25 cellular contexts compared by ENCODE assay signal in the genomic region with DNA sequence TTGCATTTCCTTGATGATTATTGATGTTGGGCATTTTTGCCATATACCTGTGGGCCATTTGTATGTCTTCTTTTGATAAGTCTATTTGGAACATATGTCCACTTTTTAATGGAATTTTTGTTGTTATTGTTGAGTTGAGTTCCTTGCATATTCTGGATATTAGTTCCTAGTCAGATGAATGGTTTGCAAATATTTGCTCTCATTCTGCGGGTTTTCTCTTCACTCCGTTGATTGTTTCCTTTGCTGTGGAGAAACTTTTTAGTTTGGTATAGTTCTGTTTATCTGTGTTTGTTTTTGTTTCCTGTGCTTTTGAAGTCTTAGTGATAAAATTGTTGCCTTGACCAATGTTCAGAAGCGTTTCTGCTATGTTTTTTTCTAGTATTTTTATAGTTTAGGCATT.
"Had no signal": no experiment of that assay in that cellular context is flagged by ENCODE, and none has a peak within 500 bp of the region (broad histone marks: within the 10 kb centered on the region; RNA-seq: fewer than 3 reads in every experiment).

No MANE protein-coding gene starts in this region.

- DNase-seq: stimulated activated CD4-positive, alpha-beta T cell treated with anti-CD3 and anti-CD28 coated beads, Interleukin-2, amount 100 ng/mL, for 48 hours; stimulated activated CD4-positive, alpha-beta T cell treated with anti-CD3 and anti-CD28 coated beads, Interleukin-4, amount 100 ng/mL, for 1 hour; stimulated activated CD4-positive, alpha-beta T cell treated with anti-CD3 and anti-CD28 coated beads, Interleukin-4, amount 100 ng/mL, for 24 hours; stimulated activated CD4-positive, alpha-beta T cell treated with anti-CD3 and anti-CD28 coated beads, Interleukin-4, amount 100 ng/mL, for 4 hours; stimulated activated CD8-positive, alpha-beta memory T cell treated with anti-CD3 and anti-CD28 coated beads, Interleukin-4, amount 100 ng/mL, for 48 hours; stimulated activated naive B cell treated with anti-CD40 and anti-IgM and Interleukin-4, amounts not matched to agents 10 μg/mL and 1 μg/mL and 100 μg/mL, for 72 hours; stimulated activated naive CD4-positive, alpha-beta T cell; stimulated activated naive CD4-positive, alpha-beta T cell treated with Interleukin-2 at 50 U/mL for 16 hours; stimulated activated naive CD8-positive, alpha-beta T cell treated with anti-CD3 and anti-CD28 coated beads, Interleukin-15, amount 100 ng/mL, for 72 hours; stimulated activated naive CD8-positive, alpha-beta T cell treated with anti-CD3 and anti-CD28 coated beads, Interleukin-15, Interleukin-2, amounts not matched to agents 100 U/mL and 50 U/mL, for 24 hours; stomach; substantia nigra; testis; thyroid gland; tibial artery; transverse colon; upper lobe of left lung; upper lobe of right lung; uterus had no signal

- H3K27me3 ChIP-seq: stomach, suprapubic skin, testis, thyroid gland, tibial artery, tibial nerve, transverse colon, upper lobe of left lung, upper lobe of right lung, uterus, vagina had no signal

- ATAC-seq: stimulated activated effector memory CD8-positive, alpha-beta T cell treated with anti-CD3 and anti-CD28 coated beads, Interleukin-12 subunit alpha, Interleukin-12 subunit beta, amount 100 ng/mL, for 72 hours; stimulated activated memory B cell treated with anti-CD40 and anti-IgM and Interleukin-4, amounts not matched to agents 10 μg/mL and 1 μg/mL and 100 μg/mL, for 72 hours; stimulated activated naive B cell treated with anti-CD40 and anti-IgM and Interleukin-4, amounts not matched to agents 10 μg/mL and 1 μg/mL and 100 μg/mL, for 72 hours; stimulated activated naive CD8-positive, alpha-beta T cell treated with anti-CD3 and anti-CD28 coated beads, Interleukin-15, amount 100 ng/mL, for 72 hours; stimulated activated naive CD8-positive, alpha-beta T cell treated with anti-CD3 and anti-CD28 coated beads, Interleukin-15, Interleukin-2, amounts not matched to agents 100 U/mL and 50 U/mL, for 24 hours; upper lobe of right lung had no signal

- H3K36me3 ChIP-seq: suprapubic skin, thoracic aorta, thyroid gland, transverse colon, upper lobe of right lung, uterus, vagina had no signal

- H3K4me3 ChIP-seq: stomach, suprapubic skin, testis, thoracic aorta, thyroid gland, tibial artery, tibial nerve, transverse colon, upper lobe of left lung, upper lobe of right lung, uterus, vagina had no signal

- H3K27ac ChIP-seq: stomach, suprapubic skin, testis, thoracic aorta, thyroid gland, tibial artery, tibial nerve, transverse colon, upper lobe of left lung, upper lobe of right lung, uterus, vagina had no signal

- H3K4me1 ChIP-seq: testis, thyroid gland, transverse colon, uterus, vagina had no signal

- H3K9me3 ChIP-seq: suprapubic skin, testis, thoracic aorta, thyroid gland, uterus, vagina had no signal
